Comparison of ENCODE assay signal across 9 cellular contexts in genomic region chr17:81388091-81388611, GRCh38. TPM values are rescaled to one million over a fixed set of nuclear protein-coding genes. Genes with fewer than 3 reads are reported as not detected.
DNase-seq lines count a peak whose midpoint lies in the region; ATAC-seq and TF ChIP-seq lines count a peak whose summit lies in the region.
"Had no signal": no experiment of that assay in that cellular context is flagged by ENCODE, and none has a peak within 500 bp of the region (broad histone marks: within the 10 kb centered on the region; RNA-seq: fewer than 3 reads in every experiment).

No MANE protein-coding gene starts in this region.

- no peaks in the 10 kb centered on the region for H3K27me3 ChIP-seq in RWPE2 (ENCODE audit: insufficient read depth, poor library complexity, severe bottlenecking)
- no peaks in the 10 kb centered on the region for H3K27me3 ChIP-seq in left ventricle myocardium inferior (ENCODE audit: low read depth)
- H3K27me3 ChIP-seq in sigmoid colon, result no peaks in the 10 kb centered on the region

- DNase-seq in G401 (ENCODE audit: low spot score), result peak; percentile 23
- no peak for DNase-seq in RWPE2 (ENCODE audit: low spot score)
- DNase-seq in left ventricle myocardium inferior, result no peak
- no peak for DNase-seq in sigmoid colon
- DNase-seq in foreskin melanocyte, result no peak
- DNase-seq in stimulated activated CD4-positive, alpha-beta T cell treated with anti-CD3 and anti-CD28 coated beads, Interleukin-12 subunit alpha, Interleukin-12 subunit beta, amount 100 ng/mL, for 4 hours, result no peak
- DNase-seq in posterior cingulate gyrus, result no peak
- DNase-seq: activated naive CD4-positive, alpha-beta T cell treated with anti-CD3 and anti-CD28 coated beads, Interleukin-2, amount 50 U/mL, for 16 hours had no signal

- H3K4me3 ChIP-seq in RWPE2 (ENCODE audit: severe bottlenecking) (peak overlapping the region; percentile 48), left ventricle myocardium inferior (peak overlapping the region; percentile 79), sigmoid colon (peak overlapping the region in 3 of 4 donors; percentile 66 to 87 (median 80))

- H3K9me3 ChIP-seq in RWPE2 (ENCODE audit: severe bottlenecking) (no peaks in the 10 kb centered on the region), left ventricle myocardium inferior (replicated peaks) (no peaks in the 10 kb centered on the region), sigmoid colon (no peaks in the 10 kb centered on the region)

- intact Hi-C loops in left ventricle myocardium inferior (cut with micrococcal nuclease) (loop anchor here (5.0 kb wide), 1 partner anchor 94 kb away; no protein-coding TSS in a partner anchor), sigmoid colon (cut with DNase I) (no loop called here), posterior cingulate gyrus (cut with DNase I) (loop anchor here (5.0 kb wide), 1 partner anchor 39 kb away; no protein-coding TSS in a partner anchor)

- H3K36me3 ChIP-seq in RWPE2 (ENCODE audit: low read depth) (no peaks in the 10 kb centered on the region), left ventricle myocardium inferior (no peaks in the 10 kb centered on the region), sigmoid colon (no peaks in the 10 kb centered on the region)

- no peak for TF ChIP-seq CTCF in RWPE2 (IDR thresholded peaks at IDR 0.05; ENCODE audit: poor library complexity, severe bottlenecking)
- no peak for TF ChIP-seq CTCF in left ventricle myocardium inferior (IDR thresholded peaks at IDR 0.05; ENCODE audit: borderline replicate concordance)
- TF ChIP-seq CTCF in sigmoid colon (IDR thresholded peaks at IDR 0.05), result no peak

- H3K27ac ChIP-seq in RWPE2 (ENCODE audit: poor library complexity, severe bottlenecking) (no peak overlapping the region), left ventricle myocardium inferior (replicated peaks) (peak overlapping the region; percentile 97), sigmoid colon (peak overlapping the region; percentile 93 to 99 (median 98))

- WGBS in sigmoid colon, 2 donors, result 33 to 73% methylated on average over 14 of the region's 14 CpGs

- TF ChIP-seq POLR2A in sigmoid colon (IDR thresholded peaks at IDR 0.05), result no peak

- in situ Hi-C loops in G401 (cut with HindIII; ENCODE audit: low sequenced_read_pairs), result no loop called here

- no peak for TF ChIP-seq EP300 in sigmoid colon (IDR thresholded peaks at IDR 0.05)

- ATAC-seq in RWPE2 (ENCODE audit: low read depth) (no peak; the same call in 2 of the 3 replicates), GM21528 (IDR thresholded peaks at IDR 0.05; ENCODE audit: low FRiP score, unreplicated experiment) (no peak)

- H3K4me1 ChIP-seq in RWPE2 (ENCODE audit: insufficient read depth, poor library complexity, severe bottlenecking) (peaks cover 3% of the 10 kb centered on the region), left ventricle myocardium inferior (peaks cover 74% of the 10 kb centered on the region), sigmoid colon (peaks cover 0 to 76% (median 60%) of the 10 kb centered on the region in 4 donors)

RNA-seq across cellular contexts. Expression of gene BAHCC1, which starts 7.1 kb away (rescaled TPM):
- 5.3 and 9.6 TPM in 2 replicates for total RNA-seq in G401 (2014; rRNA removed; shearing (Covaris generic))
- 7.3 TPM for total RNA-seq in left ventricle myocardium inferior
- 10 to 100 TPM in 1 of 4 donors, 1 to 10 TPM in 3; 3.8 to 18.6 (median 7.2) TPM for total RNA-seq in sigmoid colon
- polyA plus RNA-seq in sigmoid colon, result 10 to 100 TPM in 1 of 3 donors, 1 to 10 TPM in 2; 1.8 to 12.9 (median 3.0) TPM
